In the genomic region with DNA sequence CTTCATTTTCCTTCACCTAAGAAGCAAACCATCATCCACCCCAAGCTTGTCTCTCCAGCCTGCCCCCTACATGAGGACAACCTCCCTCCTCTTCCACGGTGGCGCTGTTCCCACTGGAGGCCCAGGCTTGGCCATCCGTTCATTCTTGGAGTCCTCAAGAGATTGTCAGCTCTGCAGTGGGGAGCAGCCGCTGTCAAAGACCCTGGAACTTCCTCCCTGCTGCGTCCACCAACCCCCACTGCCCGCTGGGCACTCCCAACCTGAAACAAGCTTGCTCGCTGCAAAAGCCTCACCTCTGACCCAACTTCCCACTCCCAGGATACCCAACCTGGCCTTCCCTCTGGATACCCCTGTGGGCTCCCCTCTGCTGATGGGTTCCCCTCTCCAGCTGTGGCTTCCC, we compare ENCODE assay signal across 15 cellular contexts.
"Had no signal": no experiment of that assay in that cellular context is flagged by ENCODE, and none has a peak within 500 bp of the region (broad histone marks: within the 10 kb centered on the region; RNA-seq: fewer than 3 reads in every experiment).

No MANE protein-coding gene starts in this region.

- ATAC-seq: foreskin keratinocyte; left colon; stimulated activated naive B cell treated with anti-CD40 and anti-IgM and Interleukin-4, amounts not matched to agents 10 μg/mL and 1 μg/mL and 100 μg/mL, for 72 hours had no signal

- H3K27me3 ChIP-seq: ascending aorta, colonic mucosa, foreskin keratinocyte, ovary had no signal

- H3K36me3 Mint-ChIP-seq: activated naive CD4-positive, alpha-beta T cell treated with anti-CD3 and anti-CD28 coated beads, Interleukin-2, amount 10 ng/mL, durations not matched to agents 7 days and 5 days; stimulated activated naive B cell treated with anti-CD40 and anti-IgM and Interleukin-4, amounts not matched to agents 10 μg/mL and 1 μg/mL and 100 μg/mL, for 72 hours had no signal

- H3K36me3 ChIP-seq: ascending aorta, colonic mucosa, ovary had no signal

- H3K9me3 Mint-ChIP-seq: activated CD4-positive, alpha-beta T cell treated with anti-CD3 and anti-CD28 coated beads, Interleukin-2, amount 10 ng/mL, durations not matched to agents 24 days and 14 days; activated naive CD4-positive, alpha-beta T cell treated with anti-CD3 and anti-CD28 coated beads, Interleukin-2, amount 10 ng/mL, durations not matched to agents 7 days and 5 days; stimulated activated naive B cell treated with anti-CD40 and anti-IgM and Interleukin-4, amounts not matched to agents 10 μg/mL and 1 μg/mL and 100 μg/mL, for 72 hours had no signal

- H3K4me3 ChIP-seq: ascending aorta, colonic mucosa, ovary had no signal

- H3K9me3 ChIP-seq: ascending aorta, colonic mucosa, ovary had no signal

- H3K27ac Mint-ChIP-seq: activated CD4-positive, alpha-beta T cell treated with anti-CD3 and anti-CD28 coated beads, Interleukin-2, amount 10 ng/mL, durations not matched to agents 24 days and 14 days; activated naive CD4-positive, alpha-beta T cell treated with anti-CD3 and anti-CD28 coated beads, Interleukin-2, amount 10 ng/mL, durations not matched to agents 7 days and 5 days; stimulated activated naive B cell treated with anti-CD40 and anti-IgM and Interleukin-4, amounts not matched to agents 10 μg/mL and 1 μg/mL and 100 μg/mL, for 72 hours had no signal

- H3K27ac ChIP-seq: ascending aorta, colonic mucosa, foreskin keratinocyte, ovary had no signal

- H3K4me1 Mint-ChIP-seq: activated CD4-positive, alpha-beta T cell treated with anti-CD3 and anti-CD28 coated beads, Interleukin-2, amount 10 ng/mL, durations not matched to agents 24 days and 14 days; activated naive CD4-positive, alpha-beta T cell treated with anti-CD3 and anti-CD28 coated beads, Interleukin-2, amount 10 ng/mL, durations not matched to agents 7 days and 5 days had no signal

- H3K4me3 Mint-ChIP-seq: activated CD4-positive, alpha-beta T cell treated with anti-CD3 and anti-CD28 coated beads, Interleukin-2, amount 10 ng/mL, durations not matched to agents 24 days and 14 days; activated naive CD4-positive, alpha-beta T cell treated with anti-CD3 and anti-CD28 coated beads, Interleukin-2, amount 10 ng/mL, durations not matched to agents 7 days and 5 days; stimulated activated naive B cell treated with anti-CD40 and anti-IgM and Interleukin-4, amounts not matched to agents 10 μg/mL and 1 μg/mL and 100 μg/mL, for 72 hours had no signal

- H3K4me1 ChIP-seq: ascending aorta, colonic mucosa, foreskin keratinocyte had no signal

- DNase-seq: activated CD4-positive, alpha-beta T cell treated with anti-CD3 and anti-CD28 coated beads, Interleukin-2, amount 10 ng/mL, durations not matched to agents 24 days and 14 days; activated CD4-positive, CD25-positive, alpha-beta regulatory T cell; activated CD8-positive, alpha-beta memory T cell treated with anti-CD3 and anti-CD28 coated beads, Interleukin-2, amount 50 U/mL, for 4 hours; activated effector memory CD4-positive, alpha-beta T cell treated with Interleukin-2 at 50 U/mL for 16 hours; activated naive CD4-positive, alpha-beta T cell treated with anti-CD3 and anti-CD28 coated beads, Interleukin-2, amount 10 ng/mL, durations not matched to agents 7 days and 5 days; activated T-cell treated with anti-CD3 and anti-CD28 coated beads, Interleukin-2, amount 50 U/mL, for 48 hours; central memory CD4-positive, alpha-beta T cell; colonic mucosa; foreskin keratinocyte; left colon; stimulated activated naive B cell treated with anti-CD40 and anti-IgM and Interleukin-4, amounts not matched to agents 10 μg/mL and 1 μg/mL and 100 μg/mL, for 72 hours; T-helper 1 cell; T-helper 9 cell had no signal

- H3K27me3 Mint-ChIP-seq: stimulated activated naive B cell treated with anti-CD40 and anti-IgM and Interleukin-4, amounts not matched to agents 10 μg/mL and 1 μg/mL and 100 μg/mL, for 72 hours had no signal
